In genomic region chr6:47787620-47788497, GRCh38 we compare ENCODE assay signal across 8 cellular contexts. TPM values are rescaled to one million over a fixed set of nuclear protein-coding genes. Genes with fewer than 3 reads are reported as not detected.
A peak's percentile ranks its signal among the peaks of the same experiment; 100 is the strongest.
DNase-seq lines count a peak whose midpoint lies in the region; ATAC-seq and TF ChIP-seq lines count a peak whose summit lies in the region.

No MANE protein-coding gene starts in this region.

- H3K4me1 ChIP-seq in MM.1S (ENCODE audit: low read length) = no peaks in the 10 kb centered on the region
- H3K4me1 ChIP-seq in heart left ventricle = peaks cover 0 to 9% (median 1%) of the 10 kb centered on the region in 12 donors

- peaks cover 46% of the 10 kb centered on the region for H3K27me3 Mint-ChIP-seq in activated naive CD8-positive, alpha-beta T cell treated with anti-CD3 and anti-CD28 coated beads, Interleukin-2, amount 10 ng/mL, durations not matched to agents 7 days and 5 days

- no peak overlapping the region for H3K27ac ChIP-seq in MM.1S (ENCODE audit: low read length)
- no peak overlapping the region for H3K27ac ChIP-seq in SK-N-MC
- no peak overlapping the region for H3K27ac ChIP-seq in heart left ventricle

- no peak overlapping the region for H3K4me3 ChIP-seq in GM06990 (replicated peaks; ENCODE audit: low read depth, low read length)
- no peak overlapping the region for H3K4me3 ChIP-seq in MM.1S (ENCODE audit: low read length)
- peak overlapping the region; percentile 73 for H3K4me3 ChIP-seq in SK-N-MC
- peak overlapping the region in 3 of 12 donors; percentile 4 to 19 (median 12) for H3K4me3 ChIP-seq in heart left ventricle

- peaks cover 4% of the 10 kb centered on the region for H3K4me1 Mint-ChIP-seq in activated naive CD8-positive, alpha-beta T cell treated with anti-CD3 and anti-CD28 coated beads, Interleukin-2, amount 10 ng/mL, durations not matched to agents 7 days and 5 days

- DNase-seq in GM06990 (ENCODE audit: extremely low read depth, insufficient read length) (peak; percentile 15), H4 (ENCODE audit: low spot score) (peak; percentile 70), MM.1S (peak; percentile 48), SK-N-MC (ENCODE audit: low read depth, low spot score) (peak; percentile 34), heart left ventricle (peak; percentile 27 to 70 (median 39)), putamen (ENCODE audit: low spot score) (peak; percentile 31)
- DNase-seq in activated naive CD8-positive, alpha-beta T cell treated with anti-CD3 and anti-CD28 coated beads, Interleukin-2, amount 10 ng/mL, durations not matched to agents 7 days and 5 days = peak; percentile 71

- no peak overlapping the region for H3K4me3 Mint-ChIP-seq in activated naive CD8-positive, alpha-beta T cell treated with anti-CD3 and anti-CD28 coated beads, Interleukin-2, amount 10 ng/mL, durations not matched to agents 7 days and 5 days

- intact Hi-C loops in heart left ventricle (cut with DNase I) = loop anchor here (2.0 to 10.0 kb wide), 8 partner anchors 974 to 1627 kb away; no protein-coding TSS in a partner anchor

- TF ChIP-seq POLR2A in heart left ventricle (IDR thresholded peaks at IDR 0.05) = no peak

- peak overlapping the region; percentile 55 for H3K4me2 ChIP-seq in MM.1S (ENCODE audit: low read depth, low read length)

- H3K36me3 Mint-ChIP-seq in activated naive CD8-positive, alpha-beta T cell treated with anti-CD3 and anti-CD28 coated beads, Interleukin-2, amount 10 ng/mL, durations not matched to agents 7 days and 5 days = no peaks in the 10 kb centered on the region

- H3K9me2 ChIP-seq in MM.1S (replicated peaks; ENCODE audit: insufficient read depth, low read length) = no peaks in the 10 kb centered on the region

- H4K20me1 ChIP-seq in MM.1S (ENCODE audit: insufficient read depth, low read length) = no peaks in the 10 kb centered on the region

- no peaks in the 10 kb centered on the region for H3F3A ChIP-seq in MM.1S (ENCODE audit: insufficient read depth, low read length)

- peak; percentile 65 for ATAC-seq in activated naive CD8-positive, alpha-beta T cell treated with anti-CD3 and anti-CD28 coated beads, Interleukin-2, amount 10 ng/mL, durations not matched to agents 7 days and 5 days (ENCODE audit: low read depth)
- ATAC-seq in heart left ventricle = peak; percentile 26 to 69 (median 54)
- ATAC-seq in GM21825 (IDR thresholded peaks at IDR 0.05; ENCODE audit: unreplicated experiment) = no peak

- TF ChIP-seq CTCF in GM06990 (IDR thresholded peaks at IDR 0.05; ENCODE audit: insufficient read depth, low read length, poor library complexity, severe bottlenecking) (peak; percentile 90), MM.1S (IDR thresholded peaks at IDR 0.05; ENCODE audit: low read length) (peak; percentile 90), heart left ventricle (IDR thresholded peaks at IDR 0.05) (peak; percentile 79 to 97 (median 92))

- no peak overlapping the region for H3K27ac Mint-ChIP-seq in activated naive CD8-positive, alpha-beta T cell treated with anti-CD3 and anti-CD28 coated beads, Interleukin-2, amount 10 ng/mL, durations not matched to agents 7 days and 5 days

- H3K27me3 ChIP-seq in GM06990 (replicated peaks; ENCODE audit: control insufficient read depth, insufficient read depth, low read length) (no peaks in the 10 kb centered on the region; the same call in 1 of the 2 replicates), MM.1S (replicated peaks; ENCODE audit: insufficient read depth, low read length) (no peaks in the 10 kb centered on the region), heart left ventricle (peaks cover 0 to 18% (median 0%) of the 10 kb centered on the region in 9 donors)

- WGBS in heart left ventricle, 4 donors = 16 to 21% (median 19%) methylated on average over 20 of the region's 20 CpGs

- H3K9me3 ChIP-seq in MM.1S (replicated peaks; ENCODE audit: insufficient read depth, low read length) (no peaks in the 10 kb centered on the region), SK-N-MC (ENCODE audit: low read depth, low read length) (no peaks in the 10 kb centered on the region), heart left ventricle (no peaks in the 10 kb centered on the region)

- peak overlapping the region; percentile 44; the same call in 1 of the 2 replicates for H2AFZ ChIP-seq in MM.1S (ENCODE audit: low read length)

- H3K36me3 ChIP-seq in GM06990 (ENCODE audit: control insufficient read depth, insufficient read depth, low read length) (no peaks in the 10 kb centered on the region), MM.1S (replicated peaks; ENCODE audit: insufficient read depth, low read length) (no peaks in the 10 kb centered on the region), SK-N-MC (ENCODE audit: insufficient read depth, low read length) (no peaks in the 10 kb centered on the region), heart left ventricle (no peaks in the 10 kb centered on the region)

- no peaks in the 10 kb centered on the region for H3K79me2 ChIP-seq in MM.1S (ENCODE audit: low read length)

- H3K9me3 Mint-ChIP-seq in activated naive CD8-positive, alpha-beta T cell treated with anti-CD3 and anti-CD28 coated beads, Interleukin-2, amount 10 ng/mL, durations not matched to agents 7 days and 5 days = no peaks in the 10 kb centered on the region

- H3K9ac ChIP-seq in MM.1S (ENCODE audit: low read length) (no peak overlapping the region), SK-N-MC (ENCODE audit: insufficient read length) (no peak overlapping the region)

- POLR2A ChIA-PET in activated naive CD8-positive, alpha-beta T cell treated with anti-CD3 and anti-CD28 coated beads, Interleukin-2, amount 10 ng/mL, durations not matched to agents 7 days and 5 days (lab: Charles Lee) = no interaction called here

RNA-seq across cellular contexts. Expression of gene OPN5, which starts 6.0 kb away (rescaled TPM):
- 0.17 TPM in 1 of 2 replicates, not detected in the other for total RNA-seq in H4 (2014; rRNA removed; shearing (Covaris generic))
- not detected for total RNA-seq in activated naive CD8-positive, alpha-beta T cell treated with anti-CD3 and anti-CD28 coated beads, Interleukin-2, amount 10 ng/mL, durations not matched to agents 7 days and 5 days
- under 1 TPM in 6 of 9 donors, not detected in 3; 0.23 to 0.89 (median 0.45) TPM for total RNA-seq in heart left ventricle
- under 1 TPM; 0.11 to 0.53 TPM for polyA plus RNA-seq in heart left ventricle

Comparison
In these comparisons a context has a peak if more than half of its experiments do, and no peak if none do; other contexts are left out.
1. DNase-seq: peak in every context shown above with its lines; median percentile 71 in activated naive CD8-positive, alpha-beta T cell treated with anti-CD3 and anti-CD28 coated beads, Interleukin-2, amount 10 ng/mL, durations not matched to agents 7 days and 5 days; 70 in H4; 48 in MM.1S; 39 in heart left ventricle; 34 in SK-N-MC; 31 in putamen; 15 in GM06990.